ENCODE assay signal across 8 cellular contexts in the genomic region with DNA sequence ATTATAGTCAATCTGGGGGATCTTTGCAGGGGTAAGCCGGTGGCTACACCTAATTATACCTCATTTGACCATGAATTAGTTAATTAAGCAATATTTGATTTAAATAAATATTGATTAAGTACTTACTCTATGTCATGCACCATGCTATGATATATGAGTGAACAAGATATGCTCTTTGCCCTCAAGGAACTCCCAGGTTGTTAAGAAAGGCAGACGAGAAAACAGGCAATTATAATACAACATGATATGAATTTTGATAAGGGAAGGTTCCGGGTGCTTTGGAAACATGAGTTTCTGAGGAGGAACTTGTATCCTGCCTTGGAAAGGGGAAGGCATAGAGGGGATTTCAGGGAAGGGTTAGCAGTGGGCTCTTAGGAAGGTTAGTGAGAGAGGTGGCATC.
"Had no signal": no experiment of that assay in that cellular context is flagged by ENCODE, and none has a peak within 500 bp of the region (broad histone marks: within the 10 kb centered on the region; RNA-seq: fewer than 3 reads in every experiment).

No MANE protein-coding gene starts in this region.

- H3K27ac ChIP-seq: HL-60 had no signal

- DNase-seq: GOT3, H7, HFFc6, KBM-7 had no signal

- H3K4me3 ChIP-seq: HAP-1 had no signal

- H3K9me3 ChIP-seq: HAP-1 had no signal

- H3K4me1 ChIP-seq: HAP-1 had no signal

- ATAC-seq: HCT116, HepG2 had no signal

- H3K36me3 ChIP-seq: HAP-1 had no signal
